Comparison of ENCODE assay signal across 2 cellular contexts in genomic region chr7:29751012-29751411, GRCh38. TPM values are rescaled to one million over a fixed set of nuclear protein-coding genes. Genes with fewer than 3 reads are reported as not detected.
"Had no signal": no experiment of that assay in that cellular context is flagged by ENCODE, and none has a peak within 500 bp of the region (broad histone marks: within the 10 kb centered on the region; RNA-seq: fewer than 3 reads in every experiment).

No MANE protein-coding gene starts in this region.

RNA-seq across cellular contexts. Expression of gene WIPF3, which starts 55.3 kb away (rescaled TPM):
- total RNA-seq: natural killer cell, osteoblast had no signal
